Comparison of ENCODE assay signal across 11 cellular contexts in genomic region chr10:59678884-59679301, GRCh38. TPM values are rescaled to one million over a fixed set of nuclear protein-coding genes. Genes with fewer than 3 reads are reported as not detected.
A peak's percentile ranks its signal among the peaks of the same experiment; 100 is the strongest.
DNase-seq lines count a peak whose midpoint lies in the region; ATAC-seq, FAIRE-seq and TF ChIP-seq lines count a peak whose summit lies in the region.
"Had no signal": no experiment of that assay in that cellular context is flagged by ENCODE, and none has a peak within 500 bp of the region (broad histone marks: within the 10 kb centered on the region; RNA-seq: fewer than 3 reads in every experiment).

No MANE protein-coding gene starts in this region.

- no peaks in the 10 kb centered on the region for H4K20me1 ChIP-seq in endothelial cell of umbilical vein (replicated peaks; ENCODE audit: control insufficient read depth, extremely low read depth, insufficient read depth, low read length)

- H3K36me3 ChIP-seq in endothelial cell of umbilical vein (ENCODE audit: control insufficient read depth in 2 of 2, extremely low read depth in 1 of 2, insufficient read depth in 2 of 2, low read length in 2 of 2) = no peaks in the 10 kb centered on the region
- H3K36me3 ChIP-seq: cardiac muscle cell had no signal

- peak; percentile 56 for ATAC-seq in GM21381 (IDR thresholded peaks at IDR 0.05; ENCODE audit: unreplicated experiment)
- ATAC-seq in HG03442 (IDR thresholded peaks at IDR 0.05; ENCODE audit: unreplicated experiment) = peak; percentile 89
- ATAC-seq in HG03196 (IDR thresholded peaks at IDR 0.05; ENCODE audit: unreplicated experiment) = no peak
- no peak for ATAC-seq in activated naive CD8-positive, alpha-beta T cell treated with anti-CD3 and anti-CD28 coated beads, Interleukin-2, amount 50 U/mL, for 24 hours

- CTCF ChIA-PET in endothelial cell of umbilical vein (lab: Charles Lee) = interaction anchor here (1.5 kb wide), 1 partner anchor 50 kb away, joined by 3 read pairs; no protein-coding TSS in a partner anchor

- no peak overlapping the region for H3K4me3 Mint-ChIP-seq in activated naive CD8-positive, alpha-beta T cell treated with anti-CD3 and anti-CD28 coated beads, Interleukin-2, amount 50 U/mL, for 24 hours
- H3K4me3 Mint-ChIP-seq: CD4-positive, CD25-positive, alpha-beta regulatory T cell had no signal

- peak; percentile 47 for FAIRE-seq in endothelial cell of umbilical vein (lab: Jason Lieb, UNC)

- POLR2A ChIA-PET in endothelial cell of umbilical vein (lab: Charles Lee) = no interaction called here

- in situ Hi-C loops in G401 (cut with HindIII; ENCODE audit: low sequenced_read_pairs) = no loop called here

- H3K27ac Mint-ChIP-seq in activated naive CD8-positive, alpha-beta T cell treated with anti-CD3 and anti-CD28 coated beads, Interleukin-2, amount 50 U/mL, for 24 hours = no peak overlapping the region
- H3K27ac Mint-ChIP-seq: CD4-positive, CD25-positive, alpha-beta regulatory T cell had no signal

- no TSS peak for BruUV-seq in endothelial cell of umbilical vein (replicated peaks; lab: Mats Ljungman, UMichigan)

- no peak for TF ChIP-seq POLR2A in endothelial cell of umbilical vein (IDR thresholded peaks at IDR 0.05; ENCODE audit: low read depth, low read length)

- H3K79me2 ChIP-seq in endothelial cell of umbilical vein (ENCODE audit: control insufficient read depth, insufficient read depth, low read length) = no peaks in the 10 kb centered on the region

- H3K27me3 Mint-ChIP-seq in activated naive CD8-positive, alpha-beta T cell treated with anti-CD3 and anti-CD28 coated beads, Interleukin-2, amount 50 U/mL, for 24 hours = no peaks in the 10 kb centered on the region
- H3K27me3 Mint-ChIP-seq: CD4-positive, CD25-positive, alpha-beta regulatory T cell had no signal

- TF ChIP-seq CTCF in endothelial cell of umbilical vein (IDR thresholded peaks at IDR 0.05; ENCODE audit: extremely low read depth in 1 of 2, insufficient read depth in 1 of 2, low read depth in 1 of 2, low read length in 2 of 2) = no peak

- peak; percentile 1 for DNase-seq in Daoy (ENCODE audit: low read depth)
- DNase-seq in endothelial cell of umbilical vein (ENCODE audit: low read depth, low spot score) = peak; percentile 24
- DNase-seq in G401 (ENCODE audit: low spot score) = no peak
- DNase-seq in activated naive CD8-positive, alpha-beta T cell treated with anti-CD3 and anti-CD28 coated beads, Interleukin-2, amount 50 U/mL, for 24 hours = no peak
- no peak for DNase-seq in NCI-H2227 (lab: John Stamatoyannopoulos, UW; ENCODE audit: unreplicated experiment)
- DNase-seq: KBM-7 had no signal

- no peaks in the 10 kb centered on the region for H3K36me3 Mint-ChIP-seq in activated naive CD8-positive, alpha-beta T cell treated with anti-CD3 and anti-CD28 coated beads, Interleukin-2, amount 50 U/mL, for 24 hours (ENCODE audit: low read depth)
- H3K36me3 Mint-ChIP-seq: CD4-positive, CD25-positive, alpha-beta regulatory T cell had no signal

- H3K27ac ChIP-seq in endothelial cell of umbilical vein (ENCODE audit: insufficient read depth, low read depth, low read length) = no peak overlapping the region
- H3K27ac ChIP-seq: cardiac muscle cell had no signal

- H3K9me3 Mint-ChIP-seq in activated naive CD8-positive, alpha-beta T cell treated with anti-CD3 and anti-CD28 coated beads, Interleukin-2, amount 50 U/mL, for 24 hours = no peaks in the 10 kb centered on the region

- H3K9me1 ChIP-seq in endothelial cell of umbilical vein (replicated peaks; ENCODE audit: control insufficient read depth, extremely low read depth, insufficient read depth, low read length) = no peaks in the 10 kb centered on the region

- dilution Hi-C loops in endothelial cell of umbilical vein (cut with MboI; ENCODE audit: extremely low pct_ligation_motif_present, low sequenced_read_pairs) = no loop called here

- H3K9ac ChIP-seq in endothelial cell of umbilical vein (replicated peaks; ENCODE audit: extremely low read depth, insufficient read depth, low read length) = no peak overlapping the region

- no peaks in the 10 kb centered on the region for H3K27me3 ChIP-seq in endothelial cell of umbilical vein (ENCODE audit: control insufficient read depth in 2 of 2, insufficient read depth in 2 of 2, low read length in 2 of 2)
- H3K27me3 ChIP-seq: cardiac muscle cell had no signal

- H2AFZ ChIP-seq in endothelial cell of umbilical vein (ENCODE audit: low read depth, low read length) = peak overlapping the region; percentile 28

- no peak overlapping the region for H3K4me2 ChIP-seq in endothelial cell of umbilical vein (ENCODE audit: insufficient read depth, low read length)

- no peaks in the 10 kb centered on the region for H3K4me1 ChIP-seq in endothelial cell of umbilical vein (ENCODE audit: control insufficient read depth, extremely low read depth, insufficient read depth, low read length)

- no peaks in the 10 kb centered on the region for H3K4me1 Mint-ChIP-seq in activated naive CD8-positive, alpha-beta T cell treated with anti-CD3 and anti-CD28 coated beads, Interleukin-2, amount 50 U/mL, for 24 hours
- H3K4me1 Mint-ChIP-seq: CD4-positive, CD25-positive, alpha-beta regulatory T cell had no signal

- H3K9me3 ChIP-seq in endothelial cell of umbilical vein (replicated peaks; ENCODE audit: control insufficient read depth, insufficient read depth, low read length) = no peaks in the 10 kb centered on the region

- intact Hi-C loops in endothelial cell of umbilical vein (cut with micrococcal nuclease) = no loop called here

- no peak overlapping the region for H3K4me3 ChIP-seq in endothelial cell of umbilical vein (replicated peaks in 1 of 3; ENCODE audit: insufficient read depth in 1 of 3, low read depth in 1 of 3, low read length in 3 of 3)
- H3K4me3 ChIP-seq: cardiac muscle cell had no signal

TF ChIP-seq in endothelial cell of umbilical vein, 7 proteins besides CTCF, POLR2A, EP300 and RAD21:
- TF ChIP-seq MAX (IDR thresholded peaks at IDR 0.05; ENCODE audit: insufficient read depth, insufficient read length) (no peak), JUN (IDR thresholded peaks at IDR 0.05; ENCODE audit: borderline replicate concordance, insufficient read depth, insufficient read length, low read depth) (no peak), POLR2AphosphoS5 (IDR thresholded peaks at IDR 0.05; ENCODE audit: insufficient read depth, low read depth, low read length) (no peak), MYC (IDR thresholded peaks at IDR 0.05; ENCODE audit: low read depth, low read length) (no peak), GATA2 (IDR thresholded peaks at IDR 0.05; ENCODE audit: insufficient read depth, insufficient read length, low read depth, low read length) (no peak), EZH2 (IDR thresholded peaks at IDR 0.05; ENCODE audit: borderline replicate concordance, low read depth, low read length, severe bottlenecking) (no peak), FOS (IDR thresholded peaks at IDR 0.05; ENCODE audit: borderline replicate concordance, insufficient read depth, low read length) (no peak)

RNA-seq across cellular contexts. Expression of gene SLC16A9, which starts 30.8 kb away (rescaled TPM):
- 11.7 and 13.7 TPM in 2 replicates for total RNA-seq in Daoy (2014; rRNA removed; shearing (Covaris generic))
- not detected in 2 replicates for total RNA-seq in endothelial cell of umbilical vein
- 0.35 and 0.38 TPM in 2 replicates for polyA plus RNA-seq in endothelial cell of umbilical vein
- 0.18 and 0.21 TPM in 2 replicates for polyA plus RNA-seq in endothelial cell of umbilical vein (2011; cell fraction: cytosol; rRNA removed)
- 0.21 and 0.25 TPM in 2 replicates for polyA plus RNA-seq in endothelial cell of umbilical vein (2011; cell fraction: nucleus; rRNA removed)
- polyA plus RNA-seq in endothelial cell of umbilical vein (2012) = 0.14 and 0.68 TPM in 2 replicates
- 0.62 and 0.80 TPM in 2 replicates for polyA minus RNA-seq in endothelial cell of umbilical vein
- not detected for polyA minus RNA-seq in endothelial cell of umbilical vein (2011; cell fraction: cytosol; rRNA and poly(A)+ RNA removed)
- polyA minus RNA-seq in endothelial cell of umbilical vein (2011; cell fraction: nucleus; rRNA and poly(A)+ RNA removed) = 0.19 TPM in 1 of 2 replicates, not detected in the other
- total RNA-seq in G401 (2014; rRNA removed; shearing (Covaris generic)) = 10.2 and 12.9 TPM in 2 replicates

Comparison
In these comparisons a context has a peak if more than half of its experiments do, and no peak if none do; other contexts are left out.
1. DNase-seq: peak in Daoy (single experiment) and endothelial cell of umbilical vein (single experiment); none in G401 (single experiment), activated naive CD8-positive, alpha-beta T cell treated with anti-CD3 and anti-CD28 coated beads, Interleukin-2, amount 50 U/mL, for 24 hours (single experiment) and NCI-H2227 (single experiment).
2. ATAC-seq: peak in GM21381 (single experiment) and HG03442 (single experiment); none in HG03196 (single experiment) and activated naive CD8-positive, alpha-beta T cell treated with anti-CD3 and anti-CD28 coated beads, Interleukin-2, amount 50 U/mL, for 24 hours (single experiment).
3. RNA of gene SLC16A9, which starts 30.8 kb away (total RNA-seq): 11.7 to 13.7 TPM in Daoy and 10.2 to 12.9 TPM in G401; not detected in endothelial cell of umbilical vein; every median in the first group is over 10 times any median in the second.